ENCODE assay signal across 8 cellular contexts in the genomic region with DNA sequence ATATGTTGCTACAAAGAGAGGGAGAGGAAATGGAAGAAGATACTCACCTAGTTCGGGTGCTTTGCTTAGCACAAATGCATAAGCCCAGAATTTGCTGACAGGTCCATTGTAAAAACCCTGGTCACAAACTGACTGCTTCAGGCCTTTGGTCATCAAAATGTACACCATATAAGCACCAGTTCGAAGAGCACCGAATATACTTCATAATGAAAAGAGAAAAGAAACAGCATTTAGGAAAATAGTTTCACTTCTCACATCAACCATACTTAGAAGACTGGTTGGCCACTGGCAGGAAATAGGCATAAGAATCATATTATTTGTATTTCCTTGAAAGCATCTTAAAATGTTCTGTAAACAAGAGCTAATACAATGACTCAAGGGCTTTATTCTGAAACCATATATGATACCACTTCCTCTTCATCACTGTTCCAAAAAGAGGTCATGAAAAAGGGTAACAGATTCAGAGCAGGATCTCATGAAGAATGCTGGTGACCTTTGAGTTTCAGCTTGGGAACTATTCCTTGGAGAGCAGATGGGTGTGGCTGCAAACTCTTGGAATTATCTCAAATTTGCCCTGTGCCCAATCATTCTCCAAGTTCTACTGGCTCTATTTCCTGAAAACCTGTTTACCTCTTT.
A peak's percentile ranks its signal among the peaks of the same experiment; 100 is the strongest.
DNase-seq lines count a peak whose midpoint lies in the region; ATAC-seq, FAIRE-seq and TF ChIP-seq lines count a peak whose summit lies in the region.

No MANE protein-coding gene starts in this region.

- no peaks in the 10 kb centered on the region for H3K36me3 Mint-ChIP-seq in astrocyte (ENCODE audit: low read depth, unreplicated experiment)

- TF ChIP-seq POLR2A in A549 (IDR thresholded peaks at IDR 0.05; ENCODE audit: low read length) = no peak

- no peaks in the 10 kb centered on the region for H3K9me3 Mint-ChIP-seq in astrocyte (ENCODE audit: unreplicated experiment)

- CTCF ChIA-PET in A549 (lab: Yijun Ruan, JAX) = interaction anchor here (0.8 to 2.2 kb wide), 3 partner anchors 9 to 60 kb away, joined by 3 to 6 read pairs (median 3); no protein-coding TSS in a partner anchor

- no peaks in the 10 kb centered on the region for H3K79me2 ChIP-seq in astrocyte (ENCODE audit: insufficient read depth, low read length)

- WGBS in A549 (ENCODE audit: missing lambda C conversion rate) = 77% methylated on average over 3 of the region's 3 CpGs

- H3K4me3 ChIP-seq in A549 (no peak overlapping the region), astrocyte (ENCODE audit: insufficient read depth, low read depth, low read length) (no peak overlapping the region)

- no peaks in the 10 kb centered on the region for H3K27me3 Mint-ChIP-seq in astrocyte (ENCODE audit: low read depth, unreplicated experiment)

- TF ChIP-seq RAD21 in A549 (conservative IDR thresholded peaks at IDR 0.05 in 1 of 2, IDR thresholded peaks at IDR 0.05 in 1 of 2) = no peak

- H3K4me2 ChIP-seq in A549 (peak overlapping the region; percentile 44; the same call in 2 of the 3 replicates), astrocyte (ENCODE audit: low read length) (no peak overlapping the region)

- H4K20me1 ChIP-seq in astrocyte (ENCODE audit: insufficient read depth, low read length) = peaks cover 10% of the 10 kb centered on the region

- H3K4me1 Mint-ChIP-seq in astrocyte (ENCODE audit: low read depth, unreplicated experiment) = peaks cover 14% of the 10 kb centered on the region

- TF ChIP-seq EP300 in A549 (IDR thresholded peaks at IDR 0.05) = no peak

- H3K27ac ChIP-seq in A549 (peak overlapping the region in 1 of 2 experiments; percentile 48; a peak in 1 of 6 replicates), astrocyte (ENCODE audit: low read depth, low read length) (no peak overlapping the region)

- no peak for FAIRE-seq in A549 (lab: Jason Lieb, UNC)
- FAIRE-seq in astrocyte (lab: Jason Lieb, UNC) = peak; percentile 58

- POLR2A ChIA-PET in A549 (lab: Yijun Ruan, JAX) = no interaction called here

- no peaks in the 10 kb centered on the region for H3K27me3 ChIP-seq in astrocyte (ENCODE audit: insufficient read depth, low read length)

- no peak overlapping the region for H3K9ac ChIP-seq in astrocyte (ENCODE audit: low read length)

- TF ChIP-seq CTCF in A549 (IDR thresholded peaks at IDR 0.05) (no peak), astrocyte (IDR thresholded peaks at IDR 0.05; ENCODE audit: insufficient read depth, low read depth, low read length) (no peak)

- peaks cover 20% of the 10 kb centered on the region; the same call in 2 of the 3 replicates for H3K4me1 ChIP-seq in A549
- H3K4me1 ChIP-seq in astrocyte (ENCODE audit: insufficient read depth, low read length) = no peaks in the 10 kb centered on the region

- peak in 1 of 2 experiments; percentile 23 for DNase-seq in A549 (ENCODE audit: low read depth in 1 of 2, low spot score in 1 of 2)
- DNase-seq in astrocyte (ENCODE audit: low read depth) = no peak
- no peak for DNase-seq in NCI-H82 treated with DMSO at 0.1 percent for 48 hours (lab: John Stamatoyannopoulos, UW; ENCODE audit: unreplicated experiment)
- DNase-seq in NCI-H446 treated with DMSO at 0.1 percent for 48 hours (lab: John Stamatoyannopoulos, UW) = no peak
- no peak for DNase-seq in NCI-H774 (lab: John Stamatoyannopoulos, UW)
- no peak for DNase-seq in NCI-H1417 (lab: John Stamatoyannopoulos, UW)

- no peak overlapping the region for H3K4me3 Mint-ChIP-seq in astrocyte (ENCODE audit: unreplicated experiment)

- H2AFZ ChIP-seq in astrocyte (ENCODE audit: low read depth, low read length) = no peak overlapping the region

- ATAC-seq in A549 = peak in 1 of 2 experiments; percentile 50; a peak in 2 of 6 replicates
- ATAC-seq in GM19023 (IDR thresholded peaks at IDR 0.05; ENCODE audit: unreplicated experiment) = peak; percentile 58
- peak; percentile 81 for ATAC-seq in HG03066 (IDR thresholded peaks at IDR 0.05; ENCODE audit: low read depth, unreplicated experiment)

- H3K9me3 ChIP-seq in A549 (no peaks in the 10 kb centered on the region), astrocyte (ENCODE audit: insufficient read depth, low read depth, low read length) (no peaks in the 10 kb centered on the region)

- H3K27ac Mint-ChIP-seq in astrocyte (ENCODE audit: unreplicated experiment) = no peak overlapping the region

- H3K36me3 ChIP-seq in astrocyte (ENCODE audit: insufficient read depth, low read length) = no peaks in the 10 kb centered on the region

TF ChIP-seq in A549, 52 proteins besides CTCF, POLR2A, EP300 and RAD21:
- TF ChIP-seq CBX2 (IDR thresholded peaks at IDR 0.05; ENCODE audit: borderline replicate concordance, low read depth) (no peak), ZFP36 (IDR thresholded peaks at IDR 0.05; ENCODE audit: borderline replicate concordance, partially characterized antibody) (no peak), CEBPB (IDR thresholded peaks at IDR 0.05) (no peak), ESRRA (IDR thresholded peaks at IDR 0.05; ENCODE audit: borderline replicate concordance, low read length) (no peak), HES2 (IDR thresholded peaks at IDR 0.05) (no peak), FOXS1 (CRISPR knock-in tag; IDR thresholded peaks at IDR 0.05) (no peak), HDAC2 (IDR thresholded peaks at IDR 0.05) (no peak), TFCP2L1 (CRISPR knock-in tag; IDR thresholded peaks at IDR 0.05) (no peak), BHLHE40 (IDR thresholded peaks at IDR 0.05; ENCODE audit: low read depth, low read length) (no peak)
- TF ChIP-seq, protein P1, sequence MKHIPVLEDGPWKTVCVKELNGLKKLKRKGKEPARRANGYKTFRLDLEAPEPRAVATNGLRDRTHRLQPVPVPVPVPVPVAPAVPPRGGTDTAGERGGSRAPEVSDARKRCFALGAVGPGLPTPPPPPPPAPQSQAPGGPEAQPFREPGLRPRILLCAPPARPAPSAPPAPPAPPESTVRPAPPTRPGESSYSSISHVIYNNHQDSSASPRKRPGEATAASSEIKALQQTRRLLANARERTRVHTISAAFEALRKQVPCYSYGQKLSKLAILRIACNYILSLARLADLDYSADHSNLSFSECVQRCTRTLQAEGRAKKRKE (CRISPR knock-in tag; IDR thresholded peaks at IDR 0.05; ENCODE audit: low read depth) = no peak
- TF ChIP-seq, protein P2, sequence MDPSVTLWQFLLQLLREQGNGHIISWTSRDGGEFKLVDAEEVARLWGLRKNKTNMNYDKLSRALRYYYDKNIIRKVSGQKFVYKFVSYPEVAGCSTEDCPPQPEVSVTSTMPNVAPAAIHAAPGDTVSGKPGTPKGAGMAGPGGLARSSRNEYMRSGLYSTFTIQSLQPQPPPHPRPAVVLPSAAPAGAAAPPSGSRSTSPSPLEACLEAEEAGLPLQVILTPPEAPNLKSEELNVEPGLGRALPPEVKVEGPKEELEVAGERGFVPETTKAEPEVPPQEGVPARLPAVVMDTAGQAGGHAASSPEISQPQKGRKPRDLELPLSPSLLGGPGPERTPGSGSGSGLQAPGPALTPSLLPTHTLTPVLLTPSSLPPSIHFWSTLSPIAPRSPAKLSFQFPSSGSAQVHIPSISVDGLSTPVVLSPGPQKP (IDR thresholded peaks at IDR 0.05; ENCODE audit: low read depth, low read length) = no peak
